ENCODE assay signal across 1 cellular context in the genomic region with DNA sequence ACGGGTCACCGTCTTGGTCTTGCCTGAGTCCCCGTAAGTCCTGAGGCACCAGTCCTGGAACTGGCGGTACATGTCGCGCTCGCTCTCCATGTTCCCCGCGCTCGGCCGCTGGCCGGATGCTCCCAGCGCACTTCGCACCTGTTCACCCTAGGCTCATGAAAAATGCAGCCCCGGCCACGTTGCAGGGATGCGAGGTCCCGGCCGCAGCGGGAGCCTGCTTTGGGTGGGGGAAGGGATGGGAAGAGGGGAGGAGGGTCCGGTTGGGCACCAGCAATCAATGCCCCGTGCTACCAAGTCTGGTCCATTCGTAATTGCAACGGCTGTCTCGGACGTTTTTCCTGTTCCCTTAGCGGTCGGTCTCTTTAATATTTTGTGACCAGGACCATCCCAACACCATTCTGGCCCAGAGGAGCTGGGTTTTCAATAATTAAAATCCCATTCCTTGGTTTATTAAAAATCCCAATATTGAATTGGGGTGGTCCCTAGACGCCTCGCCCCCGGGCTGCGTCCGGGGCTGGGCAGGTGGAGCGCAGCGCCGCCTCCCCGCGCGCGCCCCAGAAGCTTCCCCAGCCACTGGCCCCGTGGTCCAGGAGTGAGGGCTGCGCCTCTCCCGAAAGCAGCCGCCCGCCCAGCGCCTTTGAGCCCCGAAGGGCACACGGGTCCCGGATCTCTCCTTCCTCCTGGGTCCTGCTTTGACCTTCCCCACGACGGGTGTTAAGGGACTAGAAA.
A peak's percentile ranks its signal among the peaks of the same experiment; 100 is the strongest.
TF ChIP-seq lines count a peak whose summit lies in the region.

No MANE protein-coding gene starts in this region.

TF ChIP-seq in WTC11, 78 proteins besides CTCF, POLR2A, EP300 and RAD21 (continued from another document):
- TF ChIP-seq MAX (CRISPR knock-in tag; IDR thresholded peaks at IDR 0.05): peak; percentile 94
- peak; percentile 68; the same call in 1 of the 2 replicates for TF ChIP-seq JUN (CRISPR knock-in tag; IDR thresholded peaks at IDR 0.05)
- peak; percentile 64; the same call in 1 of the 2 replicates for TF ChIP-seq ZNF232 (CRISPR knock-in tag; IDR thresholded peaks at IDR 0.05)
- peak; percentile 73; the same call in 1 of the 2 replicates for TF ChIP-seq IRF2 (CRISPR knock-in tag; IDR thresholded peaks at IDR 0.05; ENCODE audit: borderline replicate concordance, low read depth)
- TF ChIP-seq HMGA2 (CRISPR knock-in tag; IDR thresholded peaks at IDR 0.05): no peak
- TF ChIP-seq SOX15 (CRISPR knock-in tag; IDR thresholded peaks at IDR 0.05): no peak
- TF ChIP-seq NR2C2 (CRISPR knock-in tag; IDR thresholded peaks at IDR 0.05): peak; percentile 62; the same call in 1 of the 2 replicates
